ENCODE assay signal across 9 cellular contexts in genomic region chr1:230979952-230980351, GRCh38. TPM values are rescaled to one million over a fixed set of nuclear protein-coding genes. Genes with fewer than 3 reads are reported as not detected.
DNase-seq lines count a peak whose midpoint lies in the region; ATAC-seq and TF ChIP-seq lines count a peak whose summit lies in the region.
"Had no signal": no experiment of that assay in that cellular context is flagged by ENCODE, and none has a peak within 500 bp of the region (broad histone marks: within the 10 kb centered on the region; RNA-seq: fewer than 3 reads in every experiment).

No MANE protein-coding gene starts in this region.

- H3K9ac ChIP-seq in BLaER1 treated with 17β-estradiol and CSF1 and Interleukin-3, amounts not matched to agents 10 nM and 100 nM: peak overlapping the region in 9 of 11 experiments; percentile 72 to 84 (median 78); a peak in 12 of 22 replicates
- peak overlapping the region; percentile 61; the same call in 1 of the 2 replicates for H3K9ac ChIP-seq in KMS-11
- peak overlapping the region in 1 of 2 donors; percentile 81 for H3K9ac ChIP-seq in mucosa of rectum (ENCODE audit: low read depth in 1 of 2, low read length in 2 of 2)

- peak overlapping the region; percentile 84 to 97 (median 90) for H3K4me2 ChIP-seq in BLaER1 treated with 17β-estradiol and CSF1 and Interleukin-3, amounts not matched to agents 10 nM and 100 nM
- H3K4me2 ChIP-seq in KMS-11: peak overlapping the region; percentile 79

- H3K36me3 ChIP-seq in BLaER1 treated with 17β-estradiol and CSF1 and Interleukin-3, amounts not matched to agents 10 nM and 100 nM: peaks cover 12 to 33% (median 22%) of the 10 kb centered on the region in 11 experiments; a peak in 18 of 22 replicates
- no peaks in the 10 kb centered on the region for H3K36me3 ChIP-seq in KMS-11 (ENCODE audit: insufficient read depth)
- peaks cover 6 to 14% of the 10 kb centered on the region in 2 donors for H3K36me3 ChIP-seq in mucosa of rectum (ENCODE audit: control insufficient read depth in 2 of 2, insufficient read depth in 2 of 2, low read length in 2 of 2)

- no peaks in the 10 kb centered on the region for H3K36me3 Mint-ChIP-seq in brain

- peak overlapping the region in 2 of 11 experiments; percentile 44 to 64; a peak in 3 of 22 replicates for H3K27ac ChIP-seq in BLaER1 treated with 17β-estradiol and CSF1 and Interleukin-3, amounts not matched to agents 10 nM and 100 nM
- H3K27ac ChIP-seq in KMS-11: no peak overlapping the region
- peak overlapping the region in 1 of 2 donors; percentile 74 for H3K27ac ChIP-seq in mucosa of rectum (ENCODE audit: low read depth in 2 of 2, low read length in 2 of 2)

- H3K79me2 ChIP-seq in KMS-11 (ENCODE audit: insufficient read depth, low read depth): peaks cover 32% of the 10 kb centered on the region

- no peak for DNase-seq in Kasumi-1 (lab: John Stamatoyannopoulos, UW)
- no peak for DNase-seq in islet precursor cell
- no peak for DNase-seq in medulla oblongata (ENCODE audit: extremely low spot score)
- DNase-seq: SW 1271 had no signal

- H3K27me3 Mint-ChIP-seq in brain: peaks cover 13% of the 10 kb centered on the region

- H3K4me3 Mint-ChIP-seq in brain: no peak overlapping the region

- peaks cover 0 to 2% (median 0%) of the 10 kb centered on the region in 11 experiments; a peak in 2 of 22 replicates for H4K20me1 ChIP-seq in BLaER1 treated with 17β-estradiol and CSF1 and Interleukin-3, amounts not matched to agents 10 nM and 100 nM
- no peaks in the 10 kb centered on the region for H4K20me1 ChIP-seq in KMS-11 (ENCODE audit: insufficient read depth)

- peaks cover 0 to 2% (median 0%) of the 10 kb centered on the region in 5 experiments for H3K9me3 Mint-ChIP-seq in brain

- peak overlapping the region; percentile 70 to 89 (median 82) for H3K4me3 ChIP-seq in BLaER1 treated with 17β-estradiol and CSF1 and Interleukin-3, amounts not matched to agents 10 nM and 100 nM
- H3K4me3 ChIP-seq in KMS-11 (IDR thresholded peaks at IDR 0.05; ENCODE audit: insufficient read depth, low read depth, low read length) (no peak overlapping the region), mucosa of rectum (ENCODE audit: low read length in 2 of 2) (peak overlapping the region; percentile 95)

- H3K27ac Mint-ChIP-seq in brain: peak overlapping the region in 4 of 5 experiments; percentile 45 to 98 (median 96)

- TF ChIP-seq CTCF in KMS-11 (conservative IDR thresholded peaks at IDR 0.05; ENCODE audit: low read depth, low read length) (no peak), brain (conservative IDR thresholded peaks at IDR 0.05) (no peak)

- H3K27me3 ChIP-seq in BLaER1 treated with 17β-estradiol and CSF1 and Interleukin-3, amounts not matched to agents 10 nM and 100 nM: no peaks in the 10 kb centered on the region
- no peaks in the 10 kb centered on the region for H3K27me3 ChIP-seq in KMS-11 (ENCODE audit: insufficient read depth, low read depth)
- no peaks in the 10 kb centered on the region for H3K27me3 ChIP-seq in mucosa of rectum (ENCODE audit: control insufficient read depth in 2 of 2, insufficient read depth in 2 of 2, low read length in 2 of 2)

- H2AFZ ChIP-seq in KMS-11 (ENCODE audit: low read depth): peak overlapping the region; percentile 59; the same call in 1 of the 2 replicates

- peaks cover 32 to 51% (median 44%) of the 10 kb centered on the region in 10 experiments for H3K4me1 ChIP-seq in BLaER1 treated with 17β-estradiol and CSF1 and Interleukin-3, amounts not matched to agents 10 nM and 100 nM
- H3K4me1 ChIP-seq in KMS-11 (ENCODE audit: low read depth, poor library complexity, severe bottlenecking) (peaks cover 23% of the 10 kb centered on the region), mucosa of rectum (ENCODE audit: control insufficient read depth in 2 of 2, insufficient read depth in 2 of 2, low read length in 2 of 2) (peaks cover 13 to 30% of the 10 kb centered on the region in 2 donors)

- peaks cover 38% of the 10 kb centered on the region for H3K4me1 Mint-ChIP-seq in brain

- no peaks in the 10 kb centered on the region for H3K9me3 ChIP-seq in BLaER1 treated with 17β-estradiol and CSF1 and Interleukin-3, amounts not matched to agents 10 nM and 100 nM (replicated peaks in 1 of 11)
- H3K9me3 ChIP-seq in mucosa of rectum (ENCODE audit: control insufficient read depth in 2 of 2, low read length in 2 of 2): no peaks in the 10 kb centered on the region

- ATAC-seq in HG03342 (IDR thresholded peaks at IDR 0.05; ENCODE audit: unreplicated experiment): no peak

RNA-seq across cellular contexts. Expression of gene ARV1, which starts 1.1 kb away (rescaled TPM):
- polyA plus RNA-seq in brain (ENCODE audit: insufficient read depth, low read depth, low replicate concordance): 19.4 TPM

RNA-seq across cellular contexts. Expression of gene TTC13, which starts 1.3 kb away (rescaled TPM):
- polyA plus RNA-seq in brain (ENCODE audit: insufficient read depth, low read depth, low replicate concordance): 10.2 TPM
